ENCODE assay signal across 1 cellular context in the genomic region with DNA sequence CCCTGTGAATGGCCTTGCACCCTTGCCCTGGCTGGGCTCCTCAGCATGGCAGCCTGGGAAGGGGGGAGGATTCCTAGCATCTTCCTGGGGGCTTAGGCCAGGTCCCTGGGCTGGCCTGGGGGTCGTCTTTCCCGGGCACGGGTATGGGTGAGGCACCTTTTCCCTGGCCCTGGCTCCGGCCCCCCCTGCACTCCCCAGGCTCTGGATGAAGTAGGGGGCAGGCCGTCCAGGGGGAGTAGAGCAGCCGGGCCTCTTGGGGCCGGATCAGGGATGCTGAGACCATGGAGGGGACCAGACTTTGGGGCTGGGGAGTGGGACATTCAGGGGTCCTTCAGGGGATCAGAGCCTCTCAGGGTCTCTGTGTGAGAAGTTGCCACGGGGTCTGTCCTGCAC.
TF ChIP-seq lines count a peak whose summit lies in the region.

No MANE protein-coding gene starts in this region.

TF ChIP-seq in H1, 55 proteins besides CTCF, POLR2A, EP300 and RAD21 (continued from another document):
- no peak for TF ChIP-seq USF2 (IDR thresholded peaks at IDR 0.05; ENCODE audit: low read length)
